In the genomic region with DNA sequence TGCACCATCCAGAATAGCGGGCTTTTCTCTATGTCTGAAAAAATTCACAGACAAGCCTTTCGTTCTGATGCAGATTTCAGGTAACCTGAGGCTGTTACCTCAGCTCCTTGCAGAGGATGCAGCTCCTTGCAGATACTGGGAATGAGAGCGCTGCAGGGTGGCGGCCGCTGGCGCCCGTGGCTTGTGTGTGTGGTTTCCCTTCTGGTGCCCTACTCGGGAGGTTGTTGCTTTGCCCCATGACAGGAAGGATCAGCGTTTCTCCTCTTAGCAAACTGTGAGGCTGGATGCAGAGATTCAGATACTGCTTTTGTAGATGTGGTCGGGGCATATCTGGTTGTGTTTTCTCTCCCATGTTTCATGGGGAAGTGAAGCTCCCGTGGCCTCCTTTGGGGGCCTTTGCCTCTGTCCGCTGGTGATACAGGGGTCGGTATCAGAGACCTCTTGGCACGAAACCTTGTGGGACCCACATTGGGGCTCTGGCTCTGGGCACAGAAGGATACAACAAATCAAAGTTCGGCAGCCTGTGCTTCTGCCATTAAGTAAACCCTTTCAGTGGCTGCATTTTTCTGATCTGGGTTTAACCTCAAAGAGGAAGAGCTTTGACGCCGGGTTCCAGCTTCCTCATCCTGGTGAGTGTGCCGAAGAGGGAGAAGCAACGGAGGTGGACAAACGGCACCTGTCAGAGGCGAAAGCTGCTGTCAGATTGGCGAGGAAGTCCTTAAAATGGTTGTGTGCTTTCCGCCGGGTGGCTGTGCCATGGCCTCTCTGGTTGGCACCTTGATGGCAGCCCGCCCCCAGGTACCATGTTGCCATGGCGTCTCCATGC, we compare ENCODE assay signal across 13 cellular contexts.
DNase-seq lines count a peak whose midpoint lies in the region; ATAC-seq and TF ChIP-seq lines count a peak whose summit lies in the region.
"Had no signal": no experiment of that assay in that cellular context is flagged by ENCODE, and none has a peak within 500 bp of the region (broad histone marks: within the 10 kb centered on the region; RNA-seq: fewer than 3 reads in every experiment).

No MANE protein-coding gene starts in this region.

- H3K27me3 Mint-ChIP-seq in activated naive CD8-positive, alpha-beta T cell treated with anti-CD3 and anti-CD28 coated beads for 36 hours = no peaks in the 10 kb centered on the region
- H3K27me3 Mint-ChIP-seq in natural killer cell (ENCODE audit: low read depth in 2 of 2) = no peaks in the 10 kb centered on the region

- peak overlapping the region; percentile 20 for H3K4me3 Mint-ChIP-seq in activated naive CD8-positive, alpha-beta T cell treated with anti-CD3 and anti-CD28 coated beads for 36 hours
- peak overlapping the region; percentile 81 for H3K4me3 Mint-ChIP-seq in natural killer cell

- H3K4me1 Mint-ChIP-seq in activated naive CD8-positive, alpha-beta T cell treated with anti-CD3 and anti-CD28 coated beads for 36 hours = peaks cover 19% of the 10 kb centered on the region
- H3K4me1 Mint-ChIP-seq in natural killer cell = peaks cover 61 to 74% of the 10 kb centered on the region in 2 donors

- peak overlapping the region; percentile 57 for H3K4me2 ChIP-seq in Loucy (ENCODE audit: low read depth, low read length, poor library complexity, severe bottlenecking)

- H3K4me1 ChIP-seq in Loucy (ENCODE audit: insufficient read depth, low read length, poor library complexity, severe bottlenecking) = peaks cover 56% of the 10 kb centered on the region

- H3K79me2 ChIP-seq in Loucy (ENCODE audit: insufficient read depth, low read length) = no peaks in the 10 kb centered on the region

- H3K9me3 Mint-ChIP-seq in activated naive CD8-positive, alpha-beta T cell treated with anti-CD3 and anti-CD28 coated beads for 36 hours = no peaks in the 10 kb centered on the region
- no peaks in the 10 kb centered on the region for H3K9me3 Mint-ChIP-seq in natural killer cell

- peak overlapping the region; percentile 37 for H3K9ac ChIP-seq in Loucy (ENCODE audit: low read depth, low read length, poor library complexity, severe bottlenecking)

- H3K36me3 Mint-ChIP-seq in activated naive CD8-positive, alpha-beta T cell treated with anti-CD3 and anti-CD28 coated beads for 36 hours = no peaks in the 10 kb centered on the region
- H3K36me3 Mint-ChIP-seq in natural killer cell = no peaks in the 10 kb centered on the region

- peak overlapping the region; percentile 3 for H3K4me3 ChIP-seq in Loucy (ENCODE audit: low read length, poor library complexity, severe bottlenecking)
- H3K4me3 ChIP-seq: sigmoid colon had no signal

- H4K20me1 ChIP-seq in Loucy (ENCODE audit: insufficient read depth, low read length, poor library complexity, severe bottlenecking) = no peaks in the 10 kb centered on the region

- peak; percentile 17 for DNase-seq in CMK (ENCODE audit: low read depth)
- no peak for DNase-seq in activated naive CD8-positive, alpha-beta T cell treated with anti-CD3 and anti-CD28 coated beads for 36 hours
- no peak for DNase-seq in natural killer cell
- DNase-seq in A172 (ENCODE audit: low spot score) = no peak
- no peak for DNase-seq in HK-2 (ENCODE audit: unreplicated experiment)
- DNase-seq: anterior cingulate cortex; left cardiac atrium; NCI-H774; sigmoid colon; stimulated activated CD8-positive, alpha-beta memory T cell treated with anti-CD3 and anti-CD28 coated beads, Interleukin-4, amount 100 ng/mL, for 48 hours had no signal

- intact Hi-C loops in natural killer cell (cut with micrococcal nuclease) = loop anchor here (5.0 kb wide), 2 partner anchors 128 to 648 kb away; a partner anchor contains a TSS

- ATAC-seq in natural killer cell = peak; percentile 66 to 78 (median 76)
- ATAC-seq in GM18517 (IDR thresholded peaks at IDR 0.05; ENCODE audit: unreplicated experiment) = no peak
- no peak for ATAC-seq in HG03159 (IDR thresholded peaks at IDR 0.05; ENCODE audit: unreplicated experiment)
- ATAC-seq: left cardiac atrium had no signal

- no peaks in the 10 kb centered on the region for H3K27me3 ChIP-seq in Loucy (ENCODE audit: insufficient read depth, low read length, poor library complexity, severe bottlenecking)
- H3K27me3 ChIP-seq: sigmoid colon had no signal

- no peaks in the 10 kb centered on the region for H3K9me3 ChIP-seq in Loucy (ENCODE audit: insufficient read depth, low read depth, low read length)
- H3K9me3 ChIP-seq: sigmoid colon had no signal

- 0 out of 2 replicates have a peak, but pooled peaks cover 5% of the 10 kb centered on the region for H3F3A ChIP-seq in Loucy (ENCODE audit: low read depth)

- no peaks in the 10 kb centered on the region for H3K9me2 ChIP-seq in Loucy (replicated peaks; ENCODE audit: low read depth, low read length)

- no peaks in the 10 kb centered on the region for H3K36me3 ChIP-seq in Loucy (ENCODE audit: insufficient read depth, low read length)
- H3K36me3 ChIP-seq: sigmoid colon had no signal

- H2AFZ ChIP-seq in Loucy (ENCODE audit: low read length) = no peak overlapping the region; the same call in 1 of the 2 replicates

- TF ChIP-seq CTCF in Loucy (conservative IDR thresholded peaks at IDR 0.05; ENCODE audit: low read length) (no peak), natural killer cell (IDR thresholded peaks at IDR 0.05) (no peak)

- H3K27ac Mint-ChIP-seq in activated naive CD8-positive, alpha-beta T cell treated with anti-CD3 and anti-CD28 coated beads for 36 hours = no peak overlapping the region
- peak overlapping the region; percentile 80 to 86 for H3K27ac Mint-ChIP-seq in natural killer cell

Comparison
In these comparisons a context has a peak if more than half of its experiments do, and no peak if none do; other contexts are left out.
1. ATAC-seq: peak in natural killer cell (3 of 3); none in GM18517 (single experiment) and HG03159 (single experiment).